In genomic region chr12:106919910-106920544, GRCh38 we compare ENCODE assay signal across 8 cellular contexts. TPM values are rescaled to one million over a fixed set of nuclear protein-coding genes. Genes with fewer than 3 reads are reported as not detected.
A peak's percentile ranks its signal among the peaks of the same experiment; 100 is the strongest.
DNase-seq lines count a peak whose midpoint lies in the region; ATAC-seq and TF ChIP-seq lines count a peak whose summit lies in the region.

No MANE protein-coding gene starts in this region.

- H3K9me3 ChIP-seq in vagina: no peaks in the 10 kb centered on the region

- H3K4me3 ChIP-seq in AG10803 (ENCODE audit: low read length): no peak overlapping the region
- H3K4me3 ChIP-seq in vagina: no peak overlapping the region

- H3K27me3 ChIP-seq in vagina: no peaks in the 10 kb centered on the region

- in situ Hi-C loops in T47D (cut with HindIII; ENCODE audit: low pct_unique_long_range_greater_than_20kb, low sequenced_read_pairs): no loop called here

- no peaks in the 10 kb centered on the region for H3K4me1 ChIP-seq in vagina

- no peaks in the 10 kb centered on the region for H3K36me3 ChIP-seq in vagina

- no peak overlapping the region for H3K27ac ChIP-seq in vagina

- intact Hi-C loops in left colon (cut with DNase I, micrococcal nuclease): loop anchor here (2.0 to 10.0 kb wide), 2 partner anchors 533 to 535 kb away; no protein-coding TSS in a partner anchor
- intact Hi-C loops in vagina (cut with DNase I): loop anchor here (5.0 kb wide), 1 partner anchor 533 kb away; no protein-coding TSS in a partner anchor

- TF ChIP-seq CTCF in AG10803 (conservative IDR thresholded peaks at IDR 0.05; ENCODE audit: low read length) (peak; percentile 76), GM12872 (IDR thresholded peaks at IDR 0.05; ENCODE audit: insufficient read depth, low read depth, low read length) (peak; percentile 49; the same call in 2 of the 3 replicates), vagina (IDR thresholded peaks at IDR 0.05) (peak; percentile 57 to 78 (median 64))

- peak; percentile 50 for DNase-seq in AG10803 (ENCODE audit: low read depth)
- DNase-seq in NCI-H748 (lab: John Stamatoyannopoulos, UW; ENCODE audit: unreplicated experiment): peak; percentile 72
- DNase-seq in T47D (ENCODE audit: low read depth in 1 of 2, low spot score in 1 of 2): peak; percentile 43 to 67
- DNase-seq in left colon: no peak
- DNase-seq in vagina (ENCODE audit: extremely low spot score in 2 of 2): no peak
- DNase-seq in ureter (ENCODE audit: low spot score): no peak

- peak; percentile 47 for ATAC-seq in left colon
- no peak for ATAC-seq in HG03108 (IDR thresholded peaks at IDR 0.05; ENCODE audit: unreplicated experiment)

- no peak for TF ChIP-seq POLR2A in vagina (IDR thresholded peaks at IDR 0.05)

RNA-seq across cellular contexts. Expression of gene TMEM263, which starts 35.7 kb away (rescaled TPM):
- 10 to 100 TPM; 24.6 to 26.3 TPM for total RNA-seq in left colon
- 19.6 TPM for total RNA-seq in vagina
- total RNA-seq in ureter: 30.7 TPM

Comparison
In these comparisons a context has a peak if more than half of its experiments do, and no peak if none do; other contexts are left out.
1. DNase-seq: peak in AG10803 (single experiment), NCI-H748 (single experiment) and T47D (2 of 2); none in left colon (0 of 2), vagina (0 of 2) and ureter (single experiment).
2. Peak in every context shown above with its lines, with median percentiles within 50 percentile points of each other: CTCF ChIP-seq.